Comparison of ENCODE assay signal across 9 cellular contexts in the genomic region with DNA sequence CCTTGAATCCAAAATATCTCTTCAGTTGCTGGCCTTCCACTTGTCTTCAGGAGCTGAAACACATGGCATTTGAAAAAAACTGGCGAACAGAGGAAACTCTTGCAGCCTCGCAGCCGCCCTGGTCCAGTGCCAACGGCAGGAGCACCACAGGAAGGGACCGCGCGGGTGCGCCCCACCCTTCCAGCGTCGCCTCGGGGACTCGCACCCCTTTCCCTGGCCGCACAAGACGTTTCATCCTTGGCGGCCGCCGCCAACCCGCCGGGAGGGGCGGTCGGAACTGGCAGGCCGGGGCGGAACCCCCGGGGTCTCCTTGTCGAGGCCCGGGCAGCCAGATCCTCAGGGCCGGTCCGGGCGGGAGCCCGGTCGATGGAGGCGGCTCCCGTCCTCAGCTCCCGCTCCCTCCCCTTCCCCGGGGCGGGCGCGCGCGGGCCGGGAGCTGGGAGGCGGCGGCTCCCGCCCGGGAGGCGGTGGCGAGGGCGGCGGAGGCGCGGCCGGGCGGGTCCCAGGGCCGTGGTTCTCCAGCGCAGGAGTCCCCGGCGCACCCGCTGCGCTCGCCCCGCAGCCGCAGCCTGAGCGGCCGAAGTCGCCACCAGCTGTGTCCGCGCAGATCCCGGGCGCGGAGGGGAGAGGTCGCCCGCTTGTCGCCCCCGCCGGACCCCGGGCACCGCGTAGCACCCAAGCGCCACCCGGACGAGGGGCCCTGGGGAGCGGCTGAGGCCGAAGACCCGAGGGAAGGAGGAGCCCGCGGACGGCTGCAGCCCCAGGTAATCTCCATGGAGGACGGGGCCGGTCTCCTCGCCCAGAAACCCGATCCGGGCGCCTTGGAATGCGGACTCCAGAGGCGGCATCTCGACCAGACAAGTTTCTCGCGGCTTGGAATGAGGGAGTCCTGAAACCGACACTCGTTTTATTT. TPM values are rescaled to one million over a fixed set of nuclear protein-coding genes. Genes with fewer than 3 reads are reported as not detected.
DNase-seq lines count a peak whose midpoint lies in the region; ATAC-seq and TF ChIP-seq lines count a peak whose summit lies in the region.
"Had no signal": no experiment of that assay in that cellular context is flagged by ENCODE, and none has a peak within 500 bp of the region (broad histone marks: within the 10 kb centered on the region; RNA-seq: fewer than 3 reads in every experiment).

No MANE protein-coding gene starts in this region.

- H2AFZ ChIP-seq in Karpas-422 (ENCODE audit: low read length): no peak overlapping the region

- TF ChIP-seq CTCF in adrenal gland (IDR thresholded peaks at IDR 0.05): no peak

- H3K27me3 Mint-ChIP-seq in T-helper 1 cell treated with Interleukin-12 subunit alpha and Interleukin-12 subunit beta and Interleukin-4 antibody, amounts not matched to agents 30 μg/mL and 1 μg/mL, for 36 hours (ENCODE audit: low read depth): peaks cover 47% of the 10 kb centered on the region

- H3K4me2 ChIP-seq in Karpas-422 (ENCODE audit: low read depth, low read length, poor library complexity, severe bottlenecking): no peak overlapping the region

- H3K4me3 Mint-ChIP-seq in T-helper 1 cell treated with Interleukin-12 subunit alpha and Interleukin-12 subunit beta and Interleukin-4 antibody, amounts not matched to agents 30 μg/mL and 1 μg/mL, for 36 hours: peak overlapping the region; percentile 40

- no peaks in the 10 kb centered on the region for H4K20me1 ChIP-seq in Karpas-422 (ENCODE audit: insufficient read depth, low read depth, low read length)

- TF ChIP-seq POLR2A in adrenal gland (IDR thresholded peaks at IDR 0.05): no peak

- H3K27ac ChIP-seq in adrenal gland: no peak overlapping the region
- H3K27ac ChIP-seq in right cardiac atrium (ENCODE audit: low read length): no peak overlapping the region
- no peak overlapping the region for H3K27ac ChIP-seq in Karpas-422 (ENCODE audit: low read length)

- H3K9me3 Mint-ChIP-seq in T-helper 1 cell treated with Interleukin-12 subunit alpha and Interleukin-12 subunit beta and Interleukin-4 antibody, amounts not matched to agents 30 μg/mL and 1 μg/mL, for 36 hours: no peaks in the 10 kb centered on the region

- no peaks in the 10 kb centered on the region for H3K9me3 ChIP-seq in adrenal gland (replicated peaks in 1 of 3)
- H3K9me3 ChIP-seq in right cardiac atrium (ENCODE audit: control insufficient read depth, low read length): no peaks in the 10 kb centered on the region
- H3K9me3 ChIP-seq in Karpas-422 (ENCODE audit: low read length): no peaks in the 10 kb centered on the region

- H3K79me2 ChIP-seq in Karpas-422 (ENCODE audit: low read length): no peaks in the 10 kb centered on the region

- DNase-seq in T-helper 1 cell (no peak), NCI-H1105 treated with DMSO at 0.1 percent for 48 hours (lab: John Stamatoyannopoulos, UW) (peak; percentile 52), adrenal gland (peak in 5 of 7 donors; percentile 8 to 68 (median 22)), right cardiac atrium (peak; percentile 52 to 67 (median 64)), putamen (ENCODE audit: low spot score) (peak; percentile 42), Karpas-422 (no peak)
- no peak for DNase-seq in effector CD8-positive, alpha-beta T cell (lab: John Stamatoyannopoulos, UW)

- H3K36me3 ChIP-seq in adrenal gland (replicated peaks in 1 of 2) (no peaks in the 10 kb centered on the region), Karpas-422 (ENCODE audit: insufficient read depth, low read length) (no peaks in the 10 kb centered on the region)

- H3K4me3 ChIP-seq in adrenal gland: peak overlapping the region in 1 of 4 donors; percentile 51
- H3K4me3 ChIP-seq in right cardiac atrium (ENCODE audit: low read length): peak overlapping the region; percentile 45
- H3K4me3 ChIP-seq in Karpas-422 (ENCODE audit: low read length): no peak overlapping the region

- peaks cover 7% of the 10 kb centered on the region for H3K4me1 Mint-ChIP-seq in T-helper 1 cell treated with Interleukin-12 subunit alpha and Interleukin-12 subunit beta and Interleukin-4 antibody, amounts not matched to agents 30 μg/mL and 1 μg/mL, for 36 hours (ENCODE audit: low read depth)

- H3K36me3 Mint-ChIP-seq in T-helper 1 cell treated with Interleukin-12 subunit alpha and Interleukin-12 subunit beta and Interleukin-4 antibody, amounts not matched to agents 30 μg/mL and 1 μg/mL, for 36 hours (ENCODE audit: low read depth): no peaks in the 10 kb centered on the region

- H3K27ac Mint-ChIP-seq in T-helper 1 cell treated with Interleukin-12 subunit alpha and Interleukin-12 subunit beta and Interleukin-4 antibody, amounts not matched to agents 30 μg/mL and 1 μg/mL, for 36 hours: no peak overlapping the region

- peak; percentile 74 to 90 for ATAC-seq in right cardiac atrium

- 0 to 3% (median 1%) methylated on average over 15 to 100 of the region's 100 CpGs for WGBS in adrenal gland, 4 donors
- under 1% methylated on average over 100 of the region's 100 CpGs for WGBS in right cardiac atrium

- no peak overlapping the region for H3K9ac ChIP-seq in Karpas-422 (ENCODE audit: low read length)

- H3K4me1 ChIP-seq in adrenal gland (replicated peaks in 1 of 2) (peaks cover 3 to 4% of the 10 kb centered on the region in 2 donors), right cardiac atrium (ENCODE audit: control insufficient read depth, insufficient read depth, low read length) (no peaks in the 10 kb centered on the region), Karpas-422 (ENCODE audit: low read length) (no peaks in the 10 kb centered on the region)

- intact Hi-C loops in adrenal gland (cut with DNase I): no loop called here
- intact Hi-C loops in right cardiac atrium (cut with DNase I): no loop called here

- no peaks in the 10 kb centered on the region for H3K9me2 ChIP-seq in Karpas-422 (replicated peaks; ENCODE audit: insufficient read depth, low read length)

- peaks cover 28% of the 10 kb centered on the region for H3K27me3 ChIP-seq in adrenal gland
- H3K27me3 ChIP-seq in right cardiac atrium (ENCODE audit: control insufficient read depth, insufficient read depth): peaks cover 8% of the 10 kb centered on the region
- no peaks in the 10 kb centered on the region for H3K27me3 ChIP-seq in Karpas-422 (ENCODE audit: low read length)

RNA-seq across cellular contexts. Expression of gene NDST3, which starts 0.9 kb away (rescaled TPM):
- total RNA-seq in adrenal gland (under 1 TPM in 5 of 8 donors, not detected in 3; 0.14 to 0.39 (median 0.20) TPM), right cardiac atrium (under 1 TPM in 1 of 4 donors, not detected in 3; 0.20 TPM)
- polyA plus RNA-seq in adrenal gland (under 1 TPM; 0.10 to 0.70 (median 0.40) TPM), right cardiac atrium (0.02 TPM)
- total RNA-seq in Karpas-422 (2014; rRNA removed; shearing (Covaris generic); ENCODE audit: low replicate concordance): not detected in 2 replicates
- total RNA-seq: subcutaneous adipose tissue had no signal

Comparison
In these comparisons a context has a peak if more than half of its experiments do, and no peak if none do; other contexts are left out.
1. DNase-seq: peak in NCI-H1105 treated with DMSO at 0.1 percent for 48 hours (single experiment), adrenal gland (5 of 7), right cardiac atrium (3 of 3) and putamen (single experiment); none in T-helper 1 cell (0 of 5), Karpas-422 (single experiment) and effector CD8-positive, alpha-beta T cell (single experiment).